32 cellular contexts compared by ENCODE assay signal in genomic region chr22:50605349-50606074, GRCh38. TPM values are rescaled to one million over a fixed set of nuclear protein-coding genes. Genes with fewer than 3 reads are reported as not detected.
"Had no signal": no experiment of that assay in that cellular context is flagged by ENCODE, and none has a peak within 500 bp of the region (broad histone marks: within the 10 kb centered on the region; RNA-seq: fewer than 3 reads in every experiment).

No MANE protein-coding gene starts in this region.

- H3K27ac Mint-ChIP-seq: activated naive CD4-positive, alpha-beta T cell treated with anti-CD3 and anti-CD28 coated beads for 36 hours; activated naive CD8-positive, alpha-beta T cell treated with anti-CD3 and anti-CD28 coated beads for 36 hours; activated T-cell treated with anti-CD3 and anti-CD28 coated beads, Interleukin-2, amount 50 U/mL, for 72 hours; effector memory CD8-positive, alpha-beta T cell; stimulated activated effector memory CD8-positive, alpha-beta T cell treated with anti-CD3 and anti-CD28 coated beads, Interleukin-12 subunit alpha, Interleukin-12 subunit beta, amount 100 ng/mL, for 72 hours; stimulated activated naive CD8-positive, alpha-beta T cell treated with anti-CD3 and anti-CD28 coated beads, Interleukin-15, Interleukin-2, amounts not matched to agents 100 ng/mL and 50 ng/mL, for 24 hours had no signal

- DNase-seq: activated CD4-positive, alpha-beta T cell treated with anti-CD3 and anti-CD28 coated beads for 4 hours; activated CD4-positive, alpha-beta T cell treated with anti-CD3 and anti-CD28 coated beads, Interleukin-2, amount 50 U/mL, for 4 hours; activated naive CD4-positive, alpha-beta T cell treated with anti-CD3 and anti-CD28 coated beads for 36 hours; activated naive CD8-positive, alpha-beta T cell treated with anti-CD3 and anti-CD28 coated beads for 36 hours; activated T-cell treated with anti-CD3 and anti-CD28 coated beads for 4 hours; adrenal gland; body of pancreas; cerebellar nuclear complex; effector memory CD8-positive, alpha-beta T cell; erythroblast; glutamatergic neuron; kidney glomerular epithelial cell; nucleus accumbens; right lobe of liver; stimulated activated CD4-positive, alpha-beta T cell treated with anti-CD3 and anti-CD28 coated beads, Interleukin-4, amount 100 ng/mL, for 24 hours; trophoblast cell had no signal

- H3K4me3 Mint-ChIP-seq: activated naive CD4-positive, alpha-beta T cell treated with anti-CD3 and anti-CD28 coated beads for 36 hours; activated naive CD8-positive, alpha-beta T cell treated with anti-CD3 and anti-CD28 coated beads for 36 hours; activated T-cell treated with anti-CD3 and anti-CD28 coated beads, Interleukin-2, amount 50 U/mL, for 72 hours; effector memory CD8-positive, alpha-beta T cell; stimulated activated effector memory CD8-positive, alpha-beta T cell treated with anti-CD3 and anti-CD28 coated beads, Interleukin-12 subunit alpha, Interleukin-12 subunit beta, amount 100 ng/mL, for 72 hours; stimulated activated naive CD8-positive, alpha-beta T cell treated with anti-CD3 and anti-CD28 coated beads, Interleukin-15, Interleukin-2, amounts not matched to agents 100 ng/mL and 50 ng/mL, for 24 hours had no signal

- H3K36me3 ChIP-seq: gastrocnemius medialis, left lung, right lobe of liver, thoracic aorta had no signal

- H3K4me3 ChIP-seq: adrenal gland, body of pancreas, coronary artery, dorsolateral prefrontal cortex, gastrocnemius medialis, hepatocyte, left lung, right lobe of liver, skin epidermis, thoracic aorta had no signal

- ATAC-seq: body of pancreas; effector memory CD8-positive, alpha-beta T cell; gastrocnemius medialis; left lung; stimulated activated effector memory CD8-positive, alpha-beta T cell treated with anti-CD3 and anti-CD28 coated beads, Interleukin-12 subunit alpha, Interleukin-12 subunit beta, amount 100 ng/mL, for 72 hours had no signal

- H3K4me1 ChIP-seq: adrenal gland, body of pancreas, gastrocnemius medialis, right lobe of liver had no signal

- H3K36me3 Mint-ChIP-seq: activated naive CD8-positive, alpha-beta T cell treated with anti-CD3 and anti-CD28 coated beads for 36 hours; stimulated activated effector memory CD8-positive, alpha-beta T cell treated with anti-CD3 and anti-CD28 coated beads, Interleukin-12 subunit alpha, Interleukin-12 subunit beta, amount 100 ng/mL, for 72 hours had no signal

- H3K27ac ChIP-seq: adrenal gland, body of pancreas, coronary artery, gastrocnemius medialis, hepatocyte, left lung, right lobe of liver, skin epidermis, thoracic aorta, VCaP had no signal

- H3K9me3 Mint-ChIP-seq: activated naive CD4-positive, alpha-beta T cell treated with anti-CD3 and anti-CD28 coated beads for 36 hours; activated naive CD8-positive, alpha-beta T cell treated with anti-CD3 and anti-CD28 coated beads for 36 hours; activated T-cell treated with anti-CD3 and anti-CD28 coated beads, Interleukin-2, amount 50 U/mL, for 72 hours; effector memory CD8-positive, alpha-beta T cell; stimulated activated effector memory CD8-positive, alpha-beta T cell treated with anti-CD3 and anti-CD28 coated beads, Interleukin-12 subunit alpha, Interleukin-12 subunit beta, amount 100 ng/mL, for 72 hours; stimulated activated naive CD8-positive, alpha-beta T cell treated with anti-CD3 and anti-CD28 coated beads, Interleukin-15, Interleukin-2, amounts not matched to agents 100 ng/mL and 50 ng/mL, for 24 hours had no signal

- H3K9me3 ChIP-seq: adrenal gland, body of pancreas, gastrocnemius medialis, left lung, right lobe of liver, thoracic aorta had no signal

- H3K27me3 ChIP-seq: body of pancreas had no signal

RNA-seq across cellular contexts. Expression of gene SYCE3, which starts 42.8 kb away (rescaled TPM):
- total RNA-seq: aorta; body of pancreas; gastrocnemius medialis; hepatocyte; left lung; lung microvascular endothelial cell; mucosa of gallbladder; T-helper 1 cell treated with Interleukin-12 subunit alpha and Interleukin-12 subunit beta and Interleukin-4 antibody, amounts not matched to agents 30 ng/mL and 1 ng/mL, for 36 hours; thoracic aorta had no signal
- polyA plus RNA-seq: neural cell had no signal
